ENCODE assay signal across 19 cellular contexts in genomic region chr1:97930472-97930871, GRCh38.
"Had no signal": no experiment of that assay in that cellular context is flagged by ENCODE, and none has a peak within 500 bp of the region (broad histone marks: within the 10 kb centered on the region; RNA-seq: fewer than 3 reads in every experiment).

No MANE protein-coding gene starts in this region.

- H3K27ac Mint-ChIP-seq: activated naive CD4-positive, alpha-beta T cell treated with anti-CD3 and anti-CD28 coated beads, Interleukin-2, amount 50 U/mL, for 24 hours; activated T-cell treated with anti-CD3 and anti-CD28 coated beads, Interleukin-2, amount 50 U/mL, for 72 hours; natural killer cell had no signal

- H3K4me3 Mint-ChIP-seq: activated naive CD4-positive, alpha-beta T cell treated with anti-CD3 and anti-CD28 coated beads, Interleukin-2, amount 50 U/mL, for 24 hours; activated T-cell treated with anti-CD3 and anti-CD28 coated beads, Interleukin-2, amount 50 U/mL, for 72 hours; natural killer cell had no signal

- H3K4me1 ChIP-seq: ascending aorta, thyroid gland had no signal

- H3K27ac ChIP-seq: ascending aorta, hepatocyte, ovary, thyroid gland, WERI-Rb-1 had no signal

- H3K9me3 ChIP-seq: ascending aorta, ovary, thyroid gland had no signal

- H3K27me3 Mint-ChIP-seq: activated naive CD4-positive, alpha-beta T cell treated with anti-CD3 and anti-CD28 coated beads, Interleukin-2, amount 50 U/mL, for 24 hours had no signal

- H3K4me2 ChIP-seq: hepatocyte had no signal

- H3K36me3 ChIP-seq: ascending aorta, ovary, thyroid gland, WERI-Rb-1 had no signal

- H3K27me3 ChIP-seq: ascending aorta, hepatocyte, ovary, thyroid gland had no signal

- H3K36me3 Mint-ChIP-seq: activated naive CD4-positive, alpha-beta T cell treated with anti-CD3 and anti-CD28 coated beads, Interleukin-2, amount 50 U/mL, for 24 hours; natural killer cell had no signal

- ATAC-seq: activated T-cell treated with anti-CD3 and anti-CD28 coated beads, Interleukin-2, amount 50 U/mL, for 72 hours; left ventricle myocardium superior; natural killer cell had no signal

- H2AFZ ChIP-seq: hepatocyte had no signal

- DNase-seq: activated CD4-positive, alpha-beta T cell treated with anti-CD3 and anti-CD28 coated beads for 1 hour; activated CD8-positive, alpha-beta memory T cell treated with anti-CD3 and anti-CD28 coated beads for 24 hours; activated effector memory CD4-positive, alpha-beta T cell treated with anti-CD3 and anti-CD28 coated beads, Interleukin-2, amount 50 U/mL, for 16 hours; activated T-cell treated with anti-CD3 and anti-CD28 coated beads, Interleukin-2, amount 50 U/mL, for 72 hours; cerebellar nuclear complex; effector CD4-positive, alpha-beta T cell; left ventricle myocardium superior; mesenchymal stem cell; natural killer cell; ovary; stimulated activated CD4-positive, alpha-beta T cell treated with anti-CD3 and anti-CD28 coated beads, Interleukin-12 subunit alpha, Interleukin-12 subunit beta, amount 100 ng/mL, for 4 hours; stimulated activated CD4-positive, alpha-beta T cell treated with anti-CD3 and anti-CD28 coated beads, Interleukin-1b, Interleukin-23, amount 100 ng/mL, for 48 hours; stimulated activated CD8-positive, alpha-beta memory T cell treated with anti-CD3 and anti-CD28 coated beads, Interleukin-4, amount 100 ng/mL, for 48 hours; stimulated activated naive CD4-positive, alpha-beta T cell; thyroid gland; WERI-Rb-1 had no signal

- H3K4me3 ChIP-seq: ascending aorta, hepatocyte, ovary, thyroid gland had no signal

- H3K9me3 Mint-ChIP-seq: activated naive CD4-positive, alpha-beta T cell treated with anti-CD3 and anti-CD28 coated beads, Interleukin-2, amount 50 U/mL, for 24 hours; activated T-cell treated with anti-CD3 and anti-CD28 coated beads, Interleukin-2, amount 50 U/mL, for 72 hours; natural killer cell had no signal

- H3K79me2 ChIP-seq: hepatocyte had no signal
